In the genomic region with DNA sequence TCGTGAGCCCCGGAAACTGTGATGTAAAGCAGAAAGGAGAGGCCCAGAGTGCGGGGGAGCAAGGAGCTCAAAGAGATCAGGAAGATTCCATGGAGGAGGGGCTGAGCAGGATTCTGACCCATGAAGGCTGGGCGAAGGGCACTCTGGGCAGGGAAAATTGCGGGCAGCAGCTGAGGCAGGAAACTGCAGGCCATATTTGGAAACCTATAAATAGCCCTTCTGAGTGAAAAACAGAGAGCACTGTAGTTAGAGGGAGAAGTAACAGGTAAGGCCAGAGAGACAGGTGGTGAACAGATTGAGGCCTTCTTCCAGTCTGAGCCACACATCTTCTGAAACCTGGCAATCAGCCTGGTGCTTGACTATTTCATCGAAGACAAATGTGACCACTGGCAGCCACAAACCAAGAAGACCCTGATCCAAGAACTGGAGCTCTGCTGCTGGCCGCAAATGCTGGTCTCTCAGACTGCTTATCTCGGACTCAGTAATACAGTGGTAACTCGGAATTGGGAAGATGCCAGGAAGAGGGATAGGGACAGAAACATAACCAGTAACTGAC, we compare ENCODE assay signal across 1 cellular context.
A peak's percentile ranks its signal among the peaks of the same experiment; 100 is the strongest.
TF ChIP-seq lines count a peak whose summit lies in the region.

No MANE protein-coding gene starts in this region.

TF ChIP-seq in H1, 55 proteins besides CTCF, POLR2A, EP300 and RAD21:
- TF ChIP-seq TBP (IDR thresholded peaks at IDR 0.05; ENCODE audit: low read depth, low read length) (no peak), CHD2 (IDR thresholded peaks at IDR 0.05; ENCODE audit: low read length) (no peak), SRF (IDR thresholded peaks at IDR 0.05; ENCODE audit: low read depth, low read length) (peak; percentile 51)
